Comparison of ENCODE assay signal across 8 cellular contexts in the genomic region with DNA sequence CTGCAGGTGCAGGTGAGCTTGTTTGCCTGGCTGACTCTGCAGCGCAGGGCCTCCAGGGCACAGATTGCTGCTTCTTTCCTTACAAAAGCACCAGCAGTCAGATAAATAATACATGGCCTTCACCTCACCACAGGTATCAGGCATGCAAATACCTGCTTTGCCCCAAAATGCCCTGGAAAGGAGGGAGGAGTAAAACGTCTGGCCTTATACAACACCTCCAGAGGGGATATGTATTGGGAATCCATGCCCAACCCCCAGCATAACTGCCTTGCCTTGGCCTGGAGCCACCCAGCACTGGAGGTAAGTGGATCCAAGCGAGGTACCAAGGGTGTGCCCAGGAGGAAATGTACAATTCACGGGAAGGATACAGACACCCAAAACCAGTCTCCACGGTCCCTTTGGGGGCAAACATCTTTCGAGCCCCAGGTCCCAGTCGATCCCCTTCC. TPM values are rescaled to one million over a fixed set of nuclear protein-coding genes. Genes with fewer than 3 reads are reported as not detected.
A peak's percentile ranks its signal among the peaks of the same experiment; 100 is the strongest.
DNase-seq lines count a peak whose midpoint lies in the region; ATAC-seq and TF ChIP-seq lines count a peak whose summit lies in the region.

No MANE protein-coding gene starts in this region.

- H3K27ac ChIP-seq in OCI-LY7 (ENCODE audit: low read depth, low read length, poor library complexity, severe bottlenecking) (no peak overlapping the region), endodermal cell (ENCODE audit: low read depth, low read length) (no peak overlapping the region)
- H3K27ac ChIP-seq in naive thymus-derived CD4-positive, alpha-beta T cell (ENCODE audit: low read depth, low read length), result peak overlapping the region; percentile 89

- POLR2A ChIA-PET in OCI-LY7 (lab: Charles Lee), result interaction anchor here (0.6 to 1.1 kb wide), 2 partner anchors 77 to 86 kb away, joined by 3 to 4 read pairs; no protein-coding TSS in a partner anchor
- POLR2A ChIA-PET in naive thymus-derived CD4-positive, alpha-beta T cell (lab: Charles Lee), result no interaction called here

- peaks cover 3% of the 10 kb centered on the region for H3K27me3 Mint-ChIP-seq in endodermal cell (ENCODE audit: insufficient read depth)
- peaks cover 0 to 8% (median 0%) of the 10 kb centered on the region in 5 donors for H3K27me3 Mint-ChIP-seq in naive thymus-derived CD4-positive, alpha-beta T cell

- H2AFZ ChIP-seq in OCI-LY7 (ENCODE audit: low read length), result no peak overlapping the region

- H4K20me1 ChIP-seq in OCI-LY7 (ENCODE audit: insufficient read depth, low read length), result peaks cover 14% of the 10 kb centered on the region

- peak overlapping the region; percentile 77 for H3K27ac Mint-ChIP-seq in endodermal cell
- peak overlapping the region; percentile 76 to 95 (median 93) for H3K27ac Mint-ChIP-seq in naive thymus-derived CD4-positive, alpha-beta T cell

- BruUV-seq in OCI-LY7 (replicated peaks; lab: Mats Ljungman, UMichigan), result no TSS peak

- CTCF ChIA-PET in OCI-LY7 (lab: Charles Lee; ENCODE audit: unreplicated experiment), result no interaction called here
- CTCF ChIA-PET in naive thymus-derived CD4-positive, alpha-beta T cell (lab: Charles Lee), result no interaction called here

- intact Hi-C loops in OCI-LY7 (cut with micrococcal nuclease; ENCODE audit: unreplicated experiment), result no loop called here
- intact Hi-C loops in naive thymus-derived CD4-positive, alpha-beta T cell (cut with micrococcal nuclease), result loop anchor here (2.0 to 5.0 kb wide), 5 partner anchors 57 to 465 kb away; partner anchors contain the start of genes PLA2G6 (in 2 of the 2) and GCAT (in 1 of the 2)

- WGBS in endodermal cell (ENCODE audit: insufficient coverage in 1 of 2, insufficient read length in 1 of 2), 2 experiments, result 0 to 8% methylated on average over 1 to 7 of the region's 7 CpGs

- peaks cover 4% of the 10 kb centered on the region for H3K36me3 Mint-ChIP-seq in endodermal cell (ENCODE audit: low read depth)
- H3K36me3 Mint-ChIP-seq in naive thymus-derived CD4-positive, alpha-beta T cell, result no peaks in the 10 kb centered on the region

- H3K4me1 ChIP-seq in OCI-LY7 (ENCODE audit: insufficient read depth, low read length, poor library complexity, severe bottlenecking), result peaks cover 72% of the 10 kb centered on the region
- peaks cover 3% of the 10 kb centered on the region for H3K4me1 ChIP-seq in endodermal cell (ENCODE audit: control insufficient read depth, insufficient read depth, low read length)
- H3K4me1 ChIP-seq in naive thymus-derived CD4-positive, alpha-beta T cell (ENCODE audit: control insufficient read depth in 2 of 2, insufficient read depth in 2 of 2, low read length in 2 of 2), result peaks cover 25 to 33% of the 10 kb centered on the region in 2 donors

- H3K9me3 ChIP-seq in OCI-LY7 (ENCODE audit: low read length) (no peaks in the 10 kb centered on the region), endodermal cell (ENCODE audit: control insufficient read depth, low read length) (no peaks in the 10 kb centered on the region)
- no peaks in the 10 kb centered on the region for H3K9me3 ChIP-seq in naive thymus-derived CD4-positive, alpha-beta T cell (ENCODE audit: control insufficient read depth in 2 of 3, low read length in 3 of 3)

- ATAC-seq in naive thymus-derived CD4-positive, alpha-beta T cell, result no peak
- ATAC-seq in HG02763 (IDR thresholded peaks at IDR 0.05; ENCODE audit: unreplicated experiment), result no peak
- no peak for ATAC-seq in HG02852 (IDR thresholded peaks at IDR 0.05; ENCODE audit: unreplicated experiment)
- no peak for ATAC-seq in omental fat pad (ENCODE audit: low FRiP score)

- H3K9ac ChIP-seq in endodermal cell (ENCODE audit: extremely low read depth, low read length, poor library complexity, severe bottlenecking), result peak overlapping the region; percentile 62

- peak overlapping the region; percentile 83 for H3K4me3 Mint-ChIP-seq in endodermal cell
- H3K4me3 Mint-ChIP-seq in naive thymus-derived CD4-positive, alpha-beta T cell, result peak overlapping the region; percentile 85 to 96 (median 90)

- H3K4me1 Mint-ChIP-seq in endodermal cell, result peaks cover 24% of the 10 kb centered on the region
- H3K4me1 Mint-ChIP-seq in naive thymus-derived CD4-positive, alpha-beta T cell, result peaks cover 39 to 68% (median 60%) of the 10 kb centered on the region in 7 donors

- H3K27me3 ChIP-seq in endodermal cell (ENCODE audit: control insufficient read depth, insufficient read depth, low read length, poor library complexity, severe bottlenecking), result no peaks in the 10 kb centered on the region
- no peaks in the 10 kb centered on the region for H3K27me3 ChIP-seq in naive thymus-derived CD4-positive, alpha-beta T cell (ENCODE audit: control insufficient read depth in 2 of 2, insufficient read depth in 2 of 2, low read length in 2 of 2)

- H3K9me3 Mint-ChIP-seq in endodermal cell, result no peaks in the 10 kb centered on the region
- peaks cover 0 to 3% (median 0%) of the 10 kb centered on the region in 11 donors for H3K9me3 Mint-ChIP-seq in naive thymus-derived CD4-positive, alpha-beta T cell

- peaks cover 19% of the 10 kb centered on the region; the same call in 1 of the 2 replicates for H3K79me2 ChIP-seq in OCI-LY7 (ENCODE audit: insufficient read depth, low read depth, low read length)

- H3K4me2 ChIP-seq in OCI-LY7 (ENCODE audit: low read length), result peak overlapping the region; percentile 100

- TF ChIP-seq CTCF in OCI-LY7 (conservative IDR thresholded peaks at IDR 0.05; ENCODE audit: low read length), result no peak
- TF ChIP-seq CTCF in endodermal cell (conservative IDR thresholded peaks at IDR 0.05), result no peak
- no peak for TF ChIP-seq CTCF in omental fat pad (IDR thresholded peaks at IDR 0.05)

- H3K9me2 ChIP-seq in OCI-LY7 (ENCODE audit: insufficient read depth, low read length), result no peaks in the 10 kb centered on the region

- no peaks in the 10 kb centered on the region for H3K36me3 ChIP-seq in OCI-LY7 (ENCODE audit: insufficient read depth, low read length)
- peaks cover 5% of the 10 kb centered on the region for H3K36me3 ChIP-seq in endodermal cell (ENCODE audit: control insufficient read depth, insufficient read depth, low read length)
- peaks cover 0 to 5% (median 0%) of the 10 kb centered on the region in 3 experiments for H3K36me3 ChIP-seq in naive thymus-derived CD4-positive, alpha-beta T cell (ENCODE audit: control insufficient read depth in 2 of 3, insufficient read depth in 3 of 3, low read length in 3 of 3)

- H3K4me3 ChIP-seq in OCI-LY7 (ENCODE audit: low read depth, low read length, poor library complexity, severe bottlenecking) (peak overlapping the region; percentile 87), endodermal cell (ENCODE audit: low read length) (peak overlapping the region; percentile 88)
- peak overlapping the region; percentile 66 for H3K4me3 ChIP-seq in naive thymus-derived CD4-positive, alpha-beta T cell (ENCODE audit: low read length)

- DNase-seq in activated effector memory CD4-positive, alpha-beta T cell treated with anti-CD3 and anti-CD28 coated beads, Interleukin-2, amount 50 U/mL, for 16 hours, result peak; percentile 69
- no peak for DNase-seq in activated effector memory CD4-positive, alpha-beta T cell treated with Interleukin-2 at 50 U/mL for 16 hours
- DNase-seq in OCI-LY7 (ENCODE audit: low spot score) (no peak), endodermal cell (peak; percentile 76), omental fat pad (ENCODE audit: low spot score) (no peak)
- peak in 6 of 9 donors; percentile 11 to 28 (median 22) for DNase-seq in naive thymus-derived CD4-positive, alpha-beta T cell

RNA-seq across cellular contexts. Expression of gene TMEM184B, which starts 0.9 kb away (rescaled TPM):
- total RNA-seq in OCI-LY7 (2014; rRNA removed; shearing (Covaris generic)), result 11.1 and 19.1 TPM in 2 replicates
- total RNA-seq in OCI-LY7 (2022) (37.8 and 50.2 TPM in 2 replicates), endodermal cell (10 to 100 TPM; 55.4 to 57.6 TPM), omental fat pad (10 to 100 TPM; 41.2 to 86.4 (median 48.6) TPM)
- polyA plus RNA-seq in endodermal cell (2013, experiment 1 of 2), result 56.1 TPM
- polyA plus RNA-seq in endodermal cell (2013, experiment 2 of 2), result 47.2 TPM
- 10 to 100 TPM; 26.9 to 41.3 (median 35.0) TPM for total RNA-seq in naive thymus-derived CD4-positive, alpha-beta T cell
- polyA plus RNA-seq in naive thymus-derived CD4-positive, alpha-beta T cell, result 10 to 100 TPM in 1 of 2 donors, 1 to 10 TPM in 1; 9.0 to 19.5 TPM

RNA-seq across cellular contexts. Expression of gene CSNK1E, which starts 45.3 kb away (rescaled TPM):
- 152 and 182 TPM in 2 replicates for total RNA-seq in OCI-LY7 (2014; rRNA removed; shearing (Covaris generic))
- total RNA-seq in OCI-LY7 (2022), result 203 and 211 TPM in 2 replicates
- 100 to 1,000 TPM; 224 to 229 TPM for total RNA-seq in endodermal cell
- 167 TPM for polyA plus RNA-seq in endodermal cell (2013, experiment 1 of 2)
- 148 TPM for polyA plus RNA-seq in endodermal cell (2013, experiment 2 of 2)
- 100 to 1,000 TPM in 2 of 5 experiments, 10 to 100 TPM in 3; 71.6 to 143 (median 91.9) TPM for total RNA-seq in naive thymus-derived CD4-positive, alpha-beta T cell
- polyA plus RNA-seq in naive thymus-derived CD4-positive, alpha-beta T cell, result 1 to 10 TPM; 5.6 to 8.1 TPM
- 100 to 1,000 TPM in 3 of 4 donors, 10 to 100 TPM in 1; 84.5 to 164 (median 112) TPM for total RNA-seq in omental fat pad

Comparison
In these comparisons a context has a peak if more than half of its experiments do, and no peak if none do; other contexts are left out.
1. DNase-seq: peak in activated effector memory CD4-positive, alpha-beta T cell treated with anti-CD3 and anti-CD28 coated beads, Interleukin-2, amount 50 U/mL, for 16 hours (single experiment), endodermal cell (single experiment) and naive thymus-derived CD4-positive, alpha-beta T cell (6 of 9); none in activated effector memory CD4-positive, alpha-beta T cell treated with Interleukin-2 at 50 U/mL for 16 hours (single experiment), OCI-LY7 (single experiment) and omental fat pad (single experiment).
2. Peak in every context shown above with its lines, with median percentiles within 50 percentile points of each other: H3K4me3 ChIP-seq.